23 cellular contexts compared by ENCODE assay signal in genomic region chr4:133385161-133385954, GRCh38.
DNase-seq lines count a peak whose midpoint lies in the region; ATAC-seq, FAIRE-seq and TF ChIP-seq lines count a peak whose summit lies in the region.
"Had no signal": no experiment of that assay in that cellular context is flagged by ENCODE, and none has a peak within 500 bp of the region (broad histone marks: within the 10 kb centered on the region; RNA-seq: fewer than 3 reads in every experiment).

No MANE protein-coding gene starts in this region.

- H3K27ac ChIP-seq in H1 (ENCODE audit: low read depth, low read length): no peak overlapping the region
- no peak overlapping the region for H3K27ac ChIP-seq in SJCRH30
- H3K27ac ChIP-seq: C4-2B, PC-9 had no signal

- H2AK5ac ChIP-seq in H1 (ENCODE audit: low read depth, low read length): no peak overlapping the region

- no peak overlapping the region for H2BK15ac ChIP-seq in H1 (ENCODE audit: low read length)

- no peak overlapping the region for H2BK12ac ChIP-seq in H1 (ENCODE audit: low read depth, low read length)

- H2BK120ac ChIP-seq in H1 (replicated peaks; ENCODE audit: low read depth, low read length): no peak overlapping the region

- no peak overlapping the region for H3K4me2 ChIP-seq in H1 (ENCODE audit: insufficient read depth in 1 of 2, low read depth in 2 of 2, low read length in 2 of 2)
- H3K4me2 ChIP-seq: PC-9, SK-N-SH had no signal

- H2AFZ ChIP-seq in H1 (ENCODE audit: low read length): no peak overlapping the region
- H2AFZ ChIP-seq: PC-9 had no signal

- H3K36me3 ChIP-seq in H1 (ENCODE audit: control insufficient read depth in 2 of 4, insufficient read depth in 4 of 4, low read length in 3 of 4) (no peaks in the 10 kb centered on the region), SJCRH30 (no peaks in the 10 kb centered on the region)

- ATAC-seq in GM21825 (IDR thresholded peaks at IDR 0.05; ENCODE audit: unreplicated experiment) (no peak), GM19035 (IDR thresholded peaks at IDR 0.05; ENCODE audit: unreplicated experiment) (no peak)
- ATAC-seq: HepG2, K562 had no signal

- no peak for TF ChIP-seq CTCF in GM12865 (IDR thresholded peaks at IDR 0.05; ENCODE audit: insufficient read depth, low read depth, low read length, missing control alignments)
- peak in 1 of 3 experiments; percentile 18; a peak in 1 of 4 replicates for TF ChIP-seq CTCF in H1 (IDR thresholded peaks at IDR 0.05; ENCODE audit: control extremely low read depth in 1 of 3, insufficient read depth in 1 of 3, low read depth in 1 of 3, low read length in 3 of 3)

- H3K27me3 ChIP-seq in H1 (replicated peaks in 1 of 4; ENCODE audit: control insufficient read depth in 3 of 4, extremely low read depth in 1 of 4, insufficient read depth in 3 of 4, low read length in 3 of 4): no peaks in the 10 kb centered on the region
- no peaks in the 10 kb centered on the region for H3K27me3 ChIP-seq in SJCRH30

- H3K79me2 ChIP-seq in H1 (ENCODE audit: control insufficient read depth in 1 of 2, insufficient read depth in 2 of 2, low read length in 2 of 2): no peaks in the 10 kb centered on the region

- no peaks in the 10 kb centered on the region for H3K23me2 ChIP-seq in H1 (ENCODE audit: low read depth, low read length)

- H3K23ac ChIP-seq in H1 (ENCODE audit: insufficient read length): no peak overlapping the region

- no peak overlapping the region for H3K18ac ChIP-seq in H1 (ENCODE audit: extremely low read depth, low read length)

- no peak overlapping the region for H3K4me3 ChIP-seq in GM12865 (ENCODE audit: low read depth, low read length)
- H3K4me3 ChIP-seq in H1 (ENCODE audit: extremely low read depth in 1 of 4, insufficient read depth in 2 of 4, low read depth in 3 of 4, low read length in 4 of 4): no peak overlapping the region
- no peak overlapping the region for H3K4me3 ChIP-seq in SJCRH30
- H3K4me3 ChIP-seq: K562, PC-9 had no signal

- no peak for TF ChIP-seq POLR2A in H1 (IDR thresholded peaks at IDR 0.05; ENCODE audit: control extremely low read depth in 1 of 2, low read depth in 2 of 2, low read length in 2 of 2)

- H3K79me1 ChIP-seq in H1 (ENCODE audit: low read depth, low read length): no peaks in the 10 kb centered on the region

- H4K5ac ChIP-seq in H1 (ENCODE audit: insufficient read length, low read depth, low read length): no peak overlapping the region

- CTCF ChIA-PET in H1 (lab: Charles Lee; ENCODE audit: partially characterized antibody): interaction anchor here (0.6 to 1.7 kb wide), 4 partner anchors 10 to 1392 kb away, joined by 3 to 4 read pairs (median 3); no protein-coding TSS in a partner anchor

- H2BK20ac ChIP-seq in H1 (ENCODE audit: low read length): no peak overlapping the region

- DNase-seq in GM12865 (ENCODE audit: low read depth): peak; percentile 1
- peak; percentile 77 for DNase-seq in KBM-7
- DNase-seq in H1 (ENCODE audit: low read depth in 1 of 2, low spot score in 2 of 2): no peak
- DNase-seq in posterior vena cava (ENCODE audit: low spot score): peak; percentile 66
- DNase-seq in SJCRH30: no peak
- no peak for DNase-seq in GM19239 (ENCODE audit: insufficient read length, low spot score)
- DNase-seq: Calu3, GF-D8, NCI-H1092, NCI-H1436 treated with DMSO at 0.1 percent for 48 hours, NCI-H1930, NCI-H2227 treated with DMSO at 0.1 percent for 48 hours, NCI-H510A, PC-9, RPMI8226, SHP77, SK-N-SH had no signal

- no peak overlapping the region for H3K14ac ChIP-seq in H1 (ENCODE audit: insufficient read length)

- H4K20me1 ChIP-seq in H1 (replicated peaks in 1 of 2; ENCODE audit: control insufficient read depth in 1 of 2, insufficient read depth in 2 of 2, low read length in 2 of 2): no peaks in the 10 kb centered on the region

- FAIRE-seq in H1 (lab: Jason Lieb, UNC) (no peak), GM19239 (lab: Jason Lieb, UNC) (no peak)
- FAIRE-seq: A204.1, HepG2, K562 had no signal

- POLR2A ChIA-PET in H1 (lab: Charles Lee; ENCODE audit: partially characterized antibody): no interaction called here

- no peak overlapping the region for H4K91ac ChIP-seq in H1 (replicated peaks; ENCODE audit: insufficient read length, low read length)

- TF ChIP-seq RAD21 in H1 (IDR thresholded peaks at IDR 0.05 in 1 of 2, conservative IDR thresholded peaks at IDR 0.05 in 1 of 2; ENCODE audit: low read depth in 2 of 2, low read length in 2 of 2): no peak; a peak in 1 of 4 replicates

- WGBS in H1 (ENCODE audit: extremely low coverage in 1 of 2, insufficient coverage in 1 of 2, insufficient read length in 1 of 2, insufficient replicate concordance in 2 of 2, low coverage in 1 of 2, low lambda C conversion rate in 2 of 2, missing lambda C conversion rate in 1 of 2), 2 experiments: 91% methylated on average over 23 of the region's 23 CpGs; no CpG with 5 or more reads in 1 of the 2 experiments

- in situ Hi-C loops in KBM-7 (cut with MboI; ENCODE audit: low pct_unique_long_range_greater_than_20kb, low sequenced_read_pairs): no loop called here

- no peak overlapping the region for H3K9ac ChIP-seq in H1 (replicated peaks in 1 of 4; ENCODE audit: extremely low read depth in 1 of 4, low read depth in 3 of 4, low read length in 3 of 4)
- H3K9ac ChIP-seq: SK-N-SH had no signal

- H3K9me3 ChIP-seq in H1 (ENCODE audit: insufficient read depth in 2 of 2, low read depth in 1 of 2, low read length in 1 of 2): no peaks in the 10 kb centered on the region; a peak in 1 of 4 replicates
- no peaks in the 10 kb centered on the region for H3K9me3 ChIP-seq in SJCRH30 (replicated peaks)
- H3K9me3 ChIP-seq: SK-N-SH had no signal

- H3K56ac ChIP-seq in H1 (replicated peaks; ENCODE audit: insufficient read length, low read depth, low read length): no peak overlapping the region

- H2BK5ac ChIP-seq in H1 (ENCODE audit: low read depth, low read length): no peak overlapping the region

- peak overlapping the region; percentile 78 for H3K4ac ChIP-seq in H1 (replicated peaks; ENCODE audit: insufficient read length, low read depth, low read length)

- no peak overlapping the region; the same call in 1 of the 2 replicates for H4K8ac ChIP-seq in H1 (ENCODE audit: extremely low read depth, insufficient read depth, low read length)

- H3K4me1 ChIP-seq in H1 (replicated peaks in 1 of 4; ENCODE audit: control insufficient read depth in 3 of 4, insufficient read depth in 4 of 4, low read length in 3 of 4): peaks cover 0 to 3% (median 0%) of the 10 kb centered on the region in 4 experiments; a peak in 1 of 7 replicates
- H3K4me1 ChIP-seq in SJCRH30: no peaks in the 10 kb centered on the region

- intact Hi-C loops in posterior vena cava (cut with DNase I): no loop called here

- TF ChIP-seq EP300 in H1 (IDR thresholded peaks at IDR 0.05; ENCODE audit: borderline replicate concordance in 1 of 2, low read depth in 2 of 2, low read length in 2 of 2): no peak

TF ChIP-seq in H1, 55 proteins besides CTCF, POLR2A, EP300 and RAD21:
- TF ChIP-seq CHD2 (IDR thresholded peaks at IDR 0.05; ENCODE audit: low read length) (no peak), SP2 (IDR thresholded peaks at IDR 0.05; ENCODE audit: low read length) (no peak), JUN (IDR thresholded peaks at IDR 0.05; ENCODE audit: low read depth, low read length) (no peak), RBBP5 (IDR thresholded peaks at IDR 0.05; ENCODE audit: borderline replicate concordance, low read depth, low read length) (no peak), RFX5 (IDR thresholded peaks at IDR 0.05; ENCODE audit: borderline replicate concordance, low read depth, low read length) (no peak), BACH1 (IDR thresholded peaks at IDR 0.05; ENCODE audit: low read length) (no peak), GABPA (IDR thresholded peaks at IDR 0.05; ENCODE audit: borderline replicate concordance, insufficient read depth, low read length) (no peak), PHF8 (conservative IDR thresholded peaks at IDR 0.05; ENCODE audit: low read depth, low read length) (no peak), SIX5 (IDR thresholded peaks at IDR 0.05; ENCODE audit: low read depth, low read length) (no peak), SUZ12 (IDR thresholded peaks at IDR 0.05; ENCODE audit: low read length) (no peak), CEBPB (IDR thresholded peaks at IDR 0.05; ENCODE audit: low read depth, low read length) (no peak), CBX5 (IDR thresholded peaks at IDR 0.05; ENCODE audit: low read depth, low read length) (no peak), MAX (IDR thresholded peaks at IDR 0.05) (no peak), TBP (IDR thresholded peaks at IDR 0.05; ENCODE audit: low read depth, low read length) (no peak), TEAD4 (IDR thresholded peaks at IDR 0.05; ENCODE audit: low read depth, low read length) (no peak), YY1 (IDR thresholded peaks at IDR 0.05; ENCODE audit: low read depth, low read length) (no peak), KDM5A (IDR thresholded peaks at IDR 0.05; ENCODE audit: low read length) (no peak), CBX8 (IDR thresholded peaks at IDR 0.05; ENCODE audit: borderline replicate concordance, low read depth, low read length) (no peak), SRF (IDR thresholded peaks at IDR 0.05; ENCODE audit: low read depth, low read length) (no peak)

Comparison
In these comparisons a context has a peak if more than half of its experiments do, and no peak if none do; other contexts are left out.
1. DNase-seq: peak in GM12865 (single experiment), KBM-7 (single experiment) and posterior vena cava (single experiment); none in H1 (0 of 2), SJCRH30 (0 of 2) and GM19239 (single experiment).